11 cellular contexts compared by ENCODE assay signal in the genomic region with DNA sequence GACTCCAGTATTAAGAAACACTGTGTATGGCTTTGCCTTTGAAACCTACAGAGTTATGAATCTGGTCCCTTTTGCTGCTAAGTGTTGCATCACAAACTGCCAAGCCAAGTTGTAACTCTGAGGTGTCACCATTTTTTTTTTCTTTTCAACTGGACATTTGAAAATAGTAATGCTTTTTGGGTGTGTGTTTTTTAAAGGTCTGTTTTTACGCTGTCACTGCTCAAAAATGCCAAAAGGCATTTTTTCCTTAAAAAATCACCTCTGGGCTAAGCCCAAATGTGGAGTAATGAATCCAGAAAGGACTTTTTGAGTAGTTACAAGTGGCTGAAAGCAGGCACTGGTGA. TPM values are rescaled to one million over a fixed set of nuclear protein-coding genes. Genes with fewer than 3 reads are reported as not detected.
DNase-seq lines count a peak whose midpoint lies in the region; ATAC-seq and TF ChIP-seq lines count a peak whose summit lies in the region.
"Had no signal": no experiment of that assay in that cellular context is flagged by ENCODE, and none has a peak within 500 bp of the region (broad histone marks: within the 10 kb centered on the region; RNA-seq: fewer than 3 reads in every experiment).

No MANE protein-coding gene starts in this region.

- dilution Hi-C loops in IMR-90 (cut with HindIII; ENCODE audit: low sequenced_read_pairs, unreplicated experiment), result no loop called here

- H3K18ac ChIP-seq in IMR-90 (ENCODE audit: low read depth, low read length), result peak overlapping the region; percentile 24; the same call in 1 of the 2 replicates

- H3K27me3 Mint-ChIP-seq in activated naive CD8-positive, alpha-beta T cell treated with anti-CD3 and anti-CD28 coated beads for 36 hours, result no peaks in the 10 kb centered on the region
- peaks cover 3% of the 10 kb centered on the region for H3K27me3 Mint-ChIP-seq in glutamatergic neuron (ENCODE audit: unreplicated experiment)

- H3K27ac ChIP-seq in IMR-90 (ENCODE audit: insufficient read depth, low read length) (peak overlapping the region; percentile 74), muscle layer of duodenum (ENCODE audit: low read length) (peak overlapping the region; percentile 32)
- H3K27ac ChIP-seq: neural progenitor cell had no signal

- no peak for TF ChIP-seq POLR2A in IMR-90 (IDR thresholded peaks at IDR 0.05; ENCODE audit: low read depth, low read length)

- H3K9ac ChIP-seq in IMR-90 (ENCODE audit: low read depth, low read length), result peak overlapping the region; percentile 12; the same call in 1 of the 2 replicates
- H3K9ac ChIP-seq: neural progenitor cell had no signal

- TF ChIP-seq CTCF in IMR-90 (conservative IDR thresholded peaks at IDR 0.05; ENCODE audit: low read depth, low read length), result no peak
- TF ChIP-seq CTCF in glutamatergic neuron (IDR thresholded peaks at IDR 0.05; ENCODE audit: partially characterized antibody, unreplicated experiment), result no peak

- WGBS in IMR-90 (ENCODE audit: extremely low coverage in 2 of 2, insufficient read length in 1 of 2), 2 experiments, result no CpG with 5 or more reads among the region's 1 CpG

- H3K4me2 ChIP-seq in IMR-90 (ENCODE audit: low read depth, low read length), result no peak overlapping the region
- H3K4me2 ChIP-seq: neural progenitor cell had no signal

- no peak overlapping the region for H4K91ac ChIP-seq in IMR-90 (ENCODE audit: insufficient read depth, low read depth, low read length)

- POLR2A ChIA-PET in IMR-90 (lab: Charles Lee; ENCODE audit: unreplicated experiment), result no interaction called here

- H4K20me1 ChIP-seq in IMR-90 (ENCODE audit: insufficient read depth, low read length), result peaks cover 96% of the 10 kb centered on the region

- ATAC-seq in IMR-90 (ENCODE audit: low read depth) (no peak), HG03159 (IDR thresholded peaks at IDR 0.05; ENCODE audit: unreplicated experiment) (no peak), GM21390 (IDR thresholded peaks at IDR 0.05; ENCODE audit: unreplicated experiment) (no peak)

- peaks cover 64% of the 10 kb centered on the region for H3K4me1 Mint-ChIP-seq in activated naive CD8-positive, alpha-beta T cell treated with anti-CD3 and anti-CD28 coated beads for 36 hours
- H3K4me1 Mint-ChIP-seq in glutamatergic neuron (ENCODE audit: low read depth, unreplicated experiment), result peaks cover 4% of the 10 kb centered on the region

- no peak for TF ChIP-seq RAD21 in IMR-90 (IDR thresholded peaks at IDR 0.05; ENCODE audit: low read length)

- H3K4me1 ChIP-seq in IMR-90 (ENCODE audit: control insufficient read depth, insufficient read depth, low read length) (peaks cover 40% of the 10 kb centered on the region), muscle layer of duodenum (ENCODE audit: control insufficient read depth in 1 of 2, insufficient read depth in 2 of 2, low read length in 2 of 2) (peaks cover 32 to 35% of the 10 kb centered on the region in 2 donors)

- no peaks in the 10 kb centered on the region for H3K9me3 Mint-ChIP-seq in activated naive CD8-positive, alpha-beta T cell treated with anti-CD3 and anti-CD28 coated beads for 36 hours
- H3K9me3 Mint-ChIP-seq in glutamatergic neuron (ENCODE audit: unreplicated experiment), result no peaks in the 10 kb centered on the region
- H3K9me3 Mint-ChIP-seq: neural progenitor cell had no signal

- H2AFZ ChIP-seq in IMR-90 (replicated peaks; ENCODE audit: low read length, poor library complexity), result no peak overlapping the region
- H2AFZ ChIP-seq: neural progenitor cell had no signal

- H3K9me3 ChIP-seq in IMR-90 (ENCODE audit: control insufficient read depth, insufficient read depth, low read length) (no peaks in the 10 kb centered on the region), muscle layer of duodenum (ENCODE audit: control insufficient read depth in 1 of 2, low read length in 2 of 2) (no peaks in the 10 kb centered on the region)

- BruUV-seq in IMR-90 (replicated peaks; lab: Mats Ljungman, UMichigan), result no TSS peak

- DNase-seq in AG20443 (ENCODE audit: low spot score), result peak; percentile 36
- DNase-seq in IMR-90, result peak; percentile 24
- no peak for DNase-seq in activated naive CD8-positive, alpha-beta T cell treated with anti-CD3 and anti-CD28 coated beads for 36 hours
- no peak for DNase-seq in glutamatergic neuron
- no peak for DNase-seq in mesenteric fat pad (ENCODE audit: low spot score)
- DNase-seq: activated CD4-positive, alpha-beta T cell treated with anti-CD3 and anti-CD28 coated beads, Interleukin-2, amount 50 U/mL, for 1 hour; NCI-H82 had no signal

- peak overlapping the region; percentile 71 for H3K27ac Mint-ChIP-seq in activated naive CD8-positive, alpha-beta T cell treated with anti-CD3 and anti-CD28 coated beads for 36 hours
- H3K27ac Mint-ChIP-seq in glutamatergic neuron (ENCODE audit: unreplicated experiment), result no peak overlapping the region
- H3K27ac Mint-ChIP-seq: neural progenitor cell had no signal

- peaks cover 0 to 62% of the 10 kb centered on the region in 2 experiments; a peak in 2 of 4 replicates for H3K79me1 ChIP-seq in IMR-90 (ENCODE audit: low read depth in 1 of 2, low read length in 2 of 2)

- H3K27me3 ChIP-seq in IMR-90 (ENCODE audit: control insufficient read depth, insufficient read depth, low read length), result no peaks in the 10 kb centered on the region
- H3K27me3 ChIP-seq in muscle layer of duodenum (ENCODE audit: low read depth, low read length), result no peaks in the 10 kb centered on the region
- H3K27me3 ChIP-seq: neural progenitor cell had no signal

- H3K36me3 ChIP-seq in IMR-90 (ENCODE audit: control insufficient read depth, insufficient read depth, low read length) (peaks cover 46% of the 10 kb centered on the region), muscle layer of duodenum (ENCODE audit: control insufficient read depth in 1 of 2, insufficient read depth in 2 of 2, low read length in 2 of 2) (peaks cover 0 to 2% of the 10 kb centered on the region in 2 donors)
- H3K36me3 ChIP-seq: neural progenitor cell had no signal

- H2BK15ac ChIP-seq in IMR-90 (ENCODE audit: low read depth, low read length), result peak overlapping the region; percentile 63; the same call in 1 of the 3 replicates

- in situ Hi-C loops in IMR-90 (cut with MboI; ENCODE audit: low sequenced_read_pairs), result no loop called here

- H3K4me3 Mint-ChIP-seq in activated naive CD8-positive, alpha-beta T cell treated with anti-CD3 and anti-CD28 coated beads for 36 hours, result no peak overlapping the region
- H3K4me3 Mint-ChIP-seq in glutamatergic neuron (ENCODE audit: unreplicated experiment), result no peak overlapping the region
- H3K4me3 Mint-ChIP-seq: neural progenitor cell had no signal

- peak overlapping the region in 1 of 2 experiments; percentile 17; a peak in 1 of 4 replicates for H4K8ac ChIP-seq in IMR-90 (ENCODE audit: low read depth in 2 of 2, low read length in 2 of 2)

- peaks cover 48% of the 10 kb centered on the region for H3K9me1 ChIP-seq in IMR-90 (ENCODE audit: insufficient read depth, low read length)

- H3K56ac ChIP-seq in IMR-90 (ENCODE audit: extremely low read depth, insufficient read depth, low read length), result no peak overlapping the region

- peaks cover 46% of the 10 kb centered on the region for H3K36me3 Mint-ChIP-seq in activated naive CD8-positive, alpha-beta T cell treated with anti-CD3 and anti-CD28 coated beads for 36 hours
- no peaks in the 10 kb centered on the region for H3K36me3 Mint-ChIP-seq in glutamatergic neuron (ENCODE audit: unreplicated experiment)

- peak overlapping the region; percentile 64; the same call in 1 of the 2 replicates for H2BK120ac ChIP-seq in IMR-90 (ENCODE audit: low read depth, low read length)

- peak overlapping the region; percentile 76; the same call in 1 of the 2 replicates for H2AK5ac ChIP-seq in IMR-90 (ENCODE audit: low read depth, low read length)

- H2BK20ac ChIP-seq in IMR-90 (ENCODE audit: low read depth, low read length), result peak overlapping the region; percentile 23; the same call in 1 of the 2 replicates

- H4K5ac ChIP-seq in IMR-90 (ENCODE audit: low read depth, low read length), result no peak overlapping the region

- CTCF ChIA-PET in IMR-90 (lab: Yijun Ruan, JAX), result no interaction called here

- peak overlapping the region; percentile 61; the same call in 1 of the 2 replicates for H3K4ac ChIP-seq in IMR-90 (ENCODE audit: low read depth, low read length)

- intact Hi-C loops in IMR-90 (cut with micrococcal nuclease), result no loop called here

- peak overlapping the region; percentile 21; the same call in 1 of the 2 replicates for H3K23ac ChIP-seq in IMR-90 (ENCODE audit: low read depth, low read length)

- H2AK9ac ChIP-seq in IMR-90 (replicated peaks; ENCODE audit: low read depth, low read length, poor library complexity), result no peak overlapping the region

- no peak overlapping the region for H3K4me3 ChIP-seq in IMR-90 (ENCODE audit: insufficient read depth, low read depth, low read length)
- no peak overlapping the region for H3K4me3 ChIP-seq in muscle layer of duodenum (ENCODE audit: low read depth in 1 of 2, low read length in 2 of 2)
- H3K4me3 ChIP-seq: neural progenitor cell had no signal

- H3K14ac ChIP-seq in IMR-90 (replicated peaks; ENCODE audit: low read depth, low read length), result peak overlapping the region; percentile 3

- peak overlapping the region; percentile 27 for H2BK5ac ChIP-seq in IMR-90 (ENCODE audit: low read depth, low read length, poor library complexity, severe bottlenecking)

TF ChIP-seq in IMR-90, 13 proteins besides CTCF, POLR2A, EP300 and RAD21:
- TF ChIP-seq MAZ (IDR thresholded peaks at IDR 0.05; ENCODE audit: borderline replicate concordance, low read depth, low read length), result no peak
- TF ChIP-seq CEBPB (IDR thresholded peaks at IDR 0.05; ENCODE audit: low read depth, low read length), result peak; percentile 84

RNA-seq across cellular contexts. Expression of a gene that starts 9.5 kb away (rescaled TPM):
- total RNA-seq in IMR-90 (2012; rRNA removed) (71.0 and 71.1 TPM in 2 replicates), glutamatergic neuron (ENCODE audit: unreplicated experiment) (5.0 TPM), mesenteric fat pad (71.9 TPM)
- polyA plus RNA-seq in IMR-90 (2012; rRNA removed), result 177 and 194 TPM in 2 replicates
- 153 and 181 TPM in 2 replicates for polyA plus RNA-seq in IMR-90 (2012; cell fraction: cytosol; rRNA removed)
- polyA plus RNA-seq in IMR-90 (2012; cell fraction: nucleus; rRNA removed; ENCODE audit: low replicate concordance), result 378 and 409 TPM in 2 replicates
- total RNA-seq in activated naive CD8-positive, alpha-beta T cell treated with anti-CD3 and anti-CD28 coated beads for 36 hours, result 10 to 100 TPM; 15.7 to 16.4 TPM

Comparison
In these comparisons a context has a peak if more than half of its experiments do, and no peak if none do; other contexts are left out.
1. DNase-seq: peak in AG20443 (single experiment) and IMR-90 (single experiment); none in activated naive CD8-positive, alpha-beta T cell treated with anti-CD3 and anti-CD28 coated beads for 36 hours (single experiment), glutamatergic neuron (single experiment) and mesenteric fat pad (single experiment).